Comparison of ENCODE assay signal across 1 cellular context in genomic region chr6:79234150-79235022, GRCh38.
TF ChIP-seq lines count a peak whose summit lies in the region.

Gene HMGN3 (minus strand): TSS chr6:79234682.

TF ChIP-seq in GM12878, 131 proteins besides CTCF, POLR2A, EP300 and RAD21 (continued from another document and continues in another):
- TF ChIP-seq RUNX3 (IDR thresholded peaks at IDR 0.05; ENCODE audit: low read length) (no peak), SP1 (IDR thresholded peaks at IDR 0.05; ENCODE audit: low read depth, low read length) (peak; percentile 83), NKRF (conservative IDR thresholded peaks at IDR 0.05) (no peak; the same call in 1 of the 2 replicates), CBFB (IDR thresholded peaks at IDR 0.05; ENCODE audit: low read depth) (no peak), PAX5 (IDR thresholded peaks at IDR 0.05; ENCODE audit: borderline replicate concordance, low read depth, low read length) (peak; percentile 51; the same call in 1 of the 2 replicates), CUX1 (IDR thresholded peaks at IDR 0.05; ENCODE audit: insufficient replicate concordance, low read depth, low read length) (no peak), ZBTB33 (IDR thresholded peaks at IDR 0.05) (no peak), HSF1 (IDR thresholded peaks at IDR 0.05; ENCODE audit: low read depth, low read length) (no peak), CHD4 (IDR thresholded peaks at IDR 0.05) (no peak), KAT2A (conservative IDR thresholded peaks at IDR 0.05; ENCODE audit: control insufficient read depth, low read depth, low read length) (no peak), YY1 (IDR thresholded peaks at IDR 0.05; ENCODE audit: low read depth, low read length) (0 out of 2 replicates have a peak, but pooled peaks have one; percentile 52), MYB (IDR thresholded peaks at IDR 0.05; ENCODE audit: borderline replicate concordance, low read depth, low read length) (no peak), YBX1 (IDR thresholded peaks at IDR 0.05) (no peak), KLF5 (IDR thresholded peaks at IDR 0.05; ENCODE audit: partially characterized antibody) (peak; percentile 48), HDGF (IDR thresholded peaks at IDR 0.05) (peak; percentile 49), SMARCA5 (IDR thresholded peaks at IDR 0.05) (peak; percentile 77; the same call in 1 of the 2 replicates), PAX8 (IDR thresholded peaks at IDR 0.05) (no peak), BCL11A (IDR thresholded peaks at IDR 0.05; ENCODE audit: low read depth, low read length) (no peak), NBN (IDR thresholded peaks at IDR 0.05) (peak; percentile 72; the same call in 1 of the 2 replicates), CEBPB (IDR thresholded peaks at IDR 0.05; ENCODE audit: borderline replicate concordance in 1 of 2, low read depth in 2 of 2, low read length in 2 of 2) (no peak), TCF3 (IDR thresholded peaks at IDR 0.05; ENCODE audit: borderline replicate concordance, insufficient read depth, low read depth, low read length) (0 out of 2 replicates have a peak, but pooled peaks have one; percentile 42), JUNB (IDR thresholded peaks at IDR 0.05) (no peak), NR2F1 (conservative IDR thresholded peaks at IDR 0.05) (peak; percentile 72), CREB1 (IDR thresholded peaks at IDR 0.05; ENCODE audit: low read depth) (peak; percentile 69; the same call in 1 of the 2 replicates), CHD2 (IDR thresholded peaks at IDR 0.05; ENCODE audit: borderline replicate concordance, low read depth, low read length) (peak; percentile 62; the same call in 1 of the 2 replicates), FOS (IDR thresholded peaks at IDR 0.05; ENCODE audit: borderline replicate concordance, extremely low read depth, insufficient read length) (peak; percentile 39), TCF12 (IDR thresholded peaks at IDR 0.05; ENCODE audit: low read depth, low read length) (peak; percentile 72; the same call in 1 of the 2 replicates), BACH1 (IDR thresholded peaks at IDR 0.05; ENCODE audit: borderline replicate concordance) (peak; percentile 76), SRF (IDR thresholded peaks at IDR 0.05; ENCODE audit: low read depth in 2 of 2, low read length in 2 of 2) (no peak), PKNOX1 (IDR thresholded peaks at IDR 0.05) (0 out of 2 replicates have a peak, but pooled peaks have one; percentile 32), DPF2 (IDR thresholded peaks at IDR 0.05) (no peak), ZNF24 (IDR thresholded peaks at IDR 0.05) (no peak), BCL3 (IDR thresholded peaks at IDR 0.05; ENCODE audit: borderline replicate concordance, insufficient read depth, low read depth, low read length, poor library complexity, severe bottlenecking) (no peak), IRF4 (IDR thresholded peaks at IDR 0.05; ENCODE audit: low read depth, low read length) (0 out of 2 replicates have a peak, but pooled peaks have one; percentile 7), CBX5 (IDR thresholded peaks at IDR 0.05; ENCODE audit: low read depth) (peak; percentile 59; the same call in 1 of the 2 replicates), KDM1A (IDR thresholded peaks at IDR 0.05; ENCODE audit: borderline replicate concordance) (no peak), SMC3 (IDR thresholded peaks at IDR 0.05; ENCODE audit: borderline replicate concordance, low read length) (no peak), ATF3 (IDR thresholded peaks at IDR 0.05; ENCODE audit: borderline replicate concordance, extremely low read depth, low read depth, low read length) (no peak), SIN3A (IDR thresholded peaks at IDR 0.05; ENCODE audit: low read depth, low read length) (no peak), CEBPZ (IDR thresholded peaks at IDR 0.05; ENCODE audit: low read depth, low read length) (no peak), RELB (IDR thresholded peaks at IDR 0.05; ENCODE audit: low read depth) (peak; percentile 72; the same call in 1 of the 2 replicates), TAF1 (IDR thresholded peaks at IDR 0.05; ENCODE audit: borderline replicate concordance, low read depth, low read length) (peak; percentile 61; the same call in 1 of the 2 replicates), RCOR1 (conservative IDR thresholded peaks at IDR 0.05; ENCODE audit: low read depth, low read length) (no peak), TCF7 (IDR thresholded peaks at IDR 0.05; ENCODE audit: borderline replicate concordance) (no peak), ZNF274 (IDR thresholded peaks at IDR 0.05; ENCODE audit: insufficient read depth, insufficient read length) (no peak), POU2F2 (IDR thresholded peaks at IDR 0.05; ENCODE audit: borderline replicate concordance, low read depth, low read length) (0 out of 3 replicates have a peak, but pooled peaks have one; percentile 5), JUND (IDR thresholded peaks at IDR 0.05; ENCODE audit: low read depth, low read length) (no peak)
